In the genomic region with DNA sequence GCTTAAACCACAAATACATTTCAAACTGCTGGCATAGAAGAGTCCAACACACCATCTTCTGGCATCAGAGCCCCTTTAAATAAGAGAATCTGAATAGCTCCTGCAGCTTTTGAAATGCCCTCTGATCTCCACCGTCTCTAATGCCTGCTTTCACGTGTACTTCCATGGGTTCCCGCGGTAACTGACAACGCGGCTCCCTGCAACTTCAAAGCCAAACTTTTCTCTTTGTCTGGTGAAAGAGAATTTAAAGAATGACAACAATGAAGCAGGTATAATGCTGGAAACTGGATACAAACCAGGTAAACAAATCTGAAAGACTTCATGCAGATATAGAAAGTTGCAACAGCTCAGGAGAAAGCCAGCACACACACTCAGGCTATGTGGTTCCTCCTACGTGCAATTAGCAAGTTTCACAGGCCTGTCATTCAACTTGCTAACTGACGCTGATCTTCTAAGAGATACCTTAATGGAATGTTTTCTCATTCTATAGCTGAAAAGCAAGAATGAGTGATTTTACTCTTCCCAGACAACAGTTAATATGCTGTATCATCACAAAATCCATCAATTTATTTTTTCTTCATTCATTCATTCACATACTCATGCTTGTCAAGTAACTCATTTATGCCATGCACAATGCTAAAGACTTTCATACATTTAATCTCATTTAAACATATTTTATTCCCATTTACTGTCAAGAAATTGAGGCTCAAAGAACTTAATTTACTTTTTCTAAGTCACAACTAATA, we compare ENCODE assay signal across 1 cellular context.
TF ChIP-seq lines count a peak whose summit lies in the region.

No MANE protein-coding gene starts in this region.

TF ChIP-seq in K562, 482 proteins besides CTCF, POLR2A, EP300 and RAD21 (continued from another document):
- no peak for TF ChIP-seq ZNF592 (IDR thresholded peaks at IDR 0.05)
- 0 out of 2 replicates have a peak, but pooled peaks have one; percentile 17 for TF ChIP-seq MAFG (tag; conservative IDR thresholded peaks at IDR 0.05)
TF ChIP-seq in K562: peak in this region for 3.
